ENCODE assay signal across 10 cellular contexts in genomic region chr1:16172964-16173446, GRCh38. TPM values are rescaled to one million over a fixed set of nuclear protein-coding genes. Genes with fewer than 3 reads are reported as not detected.
DNase-seq lines count a peak whose midpoint lies in the region; ATAC-seq and TF ChIP-seq lines count a peak whose summit lies in the region.
"Had no signal": no experiment of that assay in that cellular context is flagged by ENCODE, and none has a peak within 500 bp of the region (broad histone marks: within the 10 kb centered on the region; RNA-seq: fewer than 3 reads in every experiment).

No MANE protein-coding gene starts in this region.

- peak; percentile 77 to 85 for DNase-seq in Kasumi-1 (lab: John Stamatoyannopoulos, UW)
- peak in 6 of 7 donors; percentile 62 to 73 (median 72) for DNase-seq in adrenal gland
- peak; percentile 70 for DNase-seq in transverse colon
- DNase-seq in T-helper 2 cell treated with Interferon-gamma antibody and Interleukin-4, amounts not matched to agents 5 μg/mL and 100 μg/mL, for 36 hours (ENCODE audit: low spot score), result no peak
- no peak for DNase-seq in KG1 (lab: John Stamatoyannopoulos, UW)
- no peak for DNase-seq in cortex of kidney (lab: John Stamatoyannopoulos, UW)
- DNase-seq: activated CD4-positive, alpha-beta T cell treated with anti-CD3 and anti-CD28 coated beads, Interleukin-2, amount 50 U/mL, for 4 hours; NCI-H1436 had no signal

- H3K4me3 Mint-ChIP-seq in T-helper 2 cell treated with Interferon-gamma antibody and Interleukin-4, amounts not matched to agents 5 μg/mL and 100 μg/mL, for 36 hours, result no peak overlapping the region

- H3K4me1 ChIP-seq in adrenal gland (replicated peaks in 1 of 2) (peaks cover 29 to 47% of the 10 kb centered on the region in 2 donors), transverse colon (peaks cover 37 to 78% (median 60%) of the 10 kb centered on the region in 4 donors)

- no peak overlapping the region for H3K4me3 ChIP-seq in adrenal gland
- no peak overlapping the region for H3K4me3 ChIP-seq in transverse colon

- WGBS in adrenal gland, 4 donors, result 30 to 51% (median 45%) methylated on average over 9 to 14 of the region's 14 CpGs
- 16 to 43% methylated on average over 5 to 14 of the region's 14 CpGs for WGBS in transverse colon (ENCODE audit: low coverage in 1 of 2), 2 donors

- no peak for ATAC-seq in GM21619 (IDR thresholded peaks at IDR 0.05; ENCODE audit: unreplicated experiment)

- H3K36me3 ChIP-seq in adrenal gland (replicated peaks in 1 of 2), result no peaks in the 10 kb centered on the region
- H3K36me3 ChIP-seq in transverse colon, result no peaks in the 10 kb centered on the region

- H3K27me3 ChIP-seq in adrenal gland (no peaks in the 10 kb centered on the region), layer of hippocampus (ENCODE audit: control insufficient read depth, insufficient read depth, low read length) (no peaks in the 10 kb centered on the region), transverse colon (no peaks in the 10 kb centered on the region)

- intact Hi-C loops in adrenal gland (cut with DNase I) (no loop called here), transverse colon (cut with DNase I; ENCODE audit: low total_unique reads) (no loop called here)

- TF ChIP-seq POLR2A in adrenal gland (IDR thresholded peaks at IDR 0.05) (peak in 1 of 2 donors; percentile 72), transverse colon (IDR thresholded peaks at IDR 0.05) (peak; percentile 70)

- TF ChIP-seq CTCF in adrenal gland (IDR thresholded peaks at IDR 0.05) (no peak), transverse colon (IDR thresholded peaks at IDR 0.05) (no peak)

- H3K27ac Mint-ChIP-seq in T-helper 2 cell treated with Interferon-gamma antibody and Interleukin-4, amounts not matched to agents 5 μg/mL and 100 μg/mL, for 36 hours, result no peak overlapping the region

- in situ Hi-C loops in transverse colon (cut with MboI; ENCODE audit: low pct_ligation_motif_present in 1 of 4, low pct_unique_long_range_greater_than_20kb in 1 of 4, low sequenced_read_pairs in 3 of 4), result no loop called here

- peaks cover 6% of the 10 kb centered on the region for H3K4me1 Mint-ChIP-seq in T-helper 2 cell treated with Interferon-gamma antibody and Interleukin-4, amounts not matched to agents 5 μg/mL and 100 μg/mL, for 36 hours (ENCODE audit: low read depth)

- no peaks in the 10 kb centered on the region for H3K9me3 Mint-ChIP-seq in T-helper 2 cell treated with Interferon-gamma antibody and Interleukin-4, amounts not matched to agents 5 μg/mL and 100 μg/mL, for 36 hours

- TF ChIP-seq EP300 in transverse colon (IDR thresholded peaks at IDR 0.05; ENCODE audit: low read depth), result no peak

- H3K27ac ChIP-seq in adrenal gland (peak overlapping the region; percentile 19 to 94 (median 87)), layer of hippocampus (ENCODE audit: low read depth, low read length) (peak overlapping the region; percentile 9), transverse colon (peak overlapping the region; percentile 83 to 90 (median 86))

- H3K9me3 ChIP-seq in adrenal gland (replicated peaks in 1 of 3), result no peaks in the 10 kb centered on the region
- H3K9me3 ChIP-seq in transverse colon, result no peaks in the 10 kb centered on the region

- no peaks in the 10 kb centered on the region for H3K36me3 Mint-ChIP-seq in T-helper 2 cell treated with Interferon-gamma antibody and Interleukin-4, amounts not matched to agents 5 μg/mL and 100 μg/mL, for 36 hours (ENCODE audit: low read depth)

- H3K27me3 Mint-ChIP-seq in T-helper 2 cell treated with Interferon-gamma antibody and Interleukin-4, amounts not matched to agents 5 μg/mL and 100 μg/mL, for 36 hours (ENCODE audit: low read depth), result peaks cover 14% of the 10 kb centered on the region

RNA-seq across cellular contexts. Expression of gene EPHA2, which starts 17.1 kb away (rescaled TPM):
- 10 to 100 TPM; 11.8 to 49.5 (median 19.2) TPM for total RNA-seq in adrenal gland
- polyA plus RNA-seq in adrenal gland, result 10 to 100 TPM in 2 of 3 donors, 1 to 10 TPM in 1; 2.7 to 15.3 (median 11.5) TPM
- 10 to 100 TPM in 3 of 4 donors, 1 to 10 TPM in 1; 2.6 to 68.8 (median 30.5) TPM for total RNA-seq in transverse colon

RNA-seq across cellular contexts. Expression of gene ARHGEF19, which starts 39.4 kb away (rescaled TPM):
- total RNA-seq in adrenal gland, result 10 to 100 TPM; 11.4 to 46.2 (median 23.8) TPM
- 10 to 100 TPM; 19.1 to 28.2 (median 19.1) TPM for polyA plus RNA-seq in adrenal gland
- total RNA-seq in transverse colon, result 10 to 100 TPM in 2 of 4 donors, 1 to 10 TPM in 2; 5.7 to 46.8 (median 10.8) TPM

Comparison
In these comparisons a context has a peak if more than half of its experiments do, and no peak if none do; other contexts are left out.
1. DNase-seq: peak in Kasumi-1 (2 of 2), adrenal gland (6 of 7) and transverse colon (single experiment); none in T-helper 2 cell treated with Interferon-gamma antibody and Interleukin-4, amounts not matched to agents 5 μg/mL and 100 μg/mL, for 36 hours (single experiment), KG1 (single experiment) and cortex of kidney (single experiment).
2. H3K27ac ChIP-seq: peak in every context shown above with its lines; median percentile 87 in adrenal gland; 86 in transverse colon; 9 in layer of hippocampus.